In genomic region chr13:101624981-101625380, GRCh38 we compare ENCODE assay signal across 11 cellular contexts.
DNase-seq lines count a peak whose midpoint lies in the region; ATAC-seq, FAIRE-seq and TF ChIP-seq lines count a peak whose summit lies in the region.
"Had no signal": no experiment of that assay in that cellular context is flagged by ENCODE, and none has a peak within 500 bp of the region (broad histone marks: within the 10 kb centered on the region; RNA-seq: fewer than 3 reads in every experiment).

No MANE protein-coding gene starts in this region.

- TF ChIP-seq POLR2A in vagina (IDR thresholded peaks at IDR 0.05), result no peak

- H3K36me3 Mint-ChIP-seq in CD4-positive, alpha-beta memory T cell, result no peaks in the 10 kb centered on the region
- peaks cover 0 to 2% (median 0%) of the 10 kb centered on the region in 5 donors for H3K36me3 Mint-ChIP-seq in naive thymus-derived CD4-positive, alpha-beta T cell

- peak overlapping the region; percentile 23 to 90 (median 63) for H3K27ac Mint-ChIP-seq in CD4-positive, alpha-beta memory T cell
- H3K27ac Mint-ChIP-seq in naive thymus-derived CD4-positive, alpha-beta T cell, result peak overlapping the region in 8 of 9 donors; percentile 72 to 94 (median 86)

- ATAC-seq in GM18868 (IDR thresholded peaks at IDR 0.05; ENCODE audit: unreplicated experiment) (peak; percentile 25), HG03159 (IDR thresholded peaks at IDR 0.05; ENCODE audit: unreplicated experiment) (no peak)
- ATAC-seq in naive thymus-derived CD4-positive, alpha-beta T cell, result peak; percentile 10

- FAIRE-seq in GM19239 (lab: Jason Lieb, UNC), result no peak

- no peaks in the 10 kb centered on the region for H3K9me3 ChIP-seq in CD4-positive, alpha-beta memory T cell (ENCODE audit: control insufficient read depth in 1 of 2, low read length in 2 of 2)
- H3K9me3 ChIP-seq in naive thymus-derived CD4-positive, alpha-beta T cell (ENCODE audit: control insufficient read depth in 2 of 3, low read length in 3 of 3), result no peaks in the 10 kb centered on the region
- no peaks in the 10 kb centered on the region for H3K9me3 ChIP-seq in vagina
- H3K9me3 ChIP-seq: adrenal gland, tibial nerve had no signal

- H3K4me1 ChIP-seq in CD4-positive, alpha-beta memory T cell (ENCODE audit: insufficient read depth, low read length), result peaks cover 33% of the 10 kb centered on the region
- H3K4me1 ChIP-seq in naive thymus-derived CD4-positive, alpha-beta T cell (ENCODE audit: control insufficient read depth in 2 of 2, insufficient read depth in 2 of 2, low read length in 2 of 2), result peaks cover 29 to 33% of the 10 kb centered on the region in 2 donors
- peaks cover 6% of the 10 kb centered on the region for H3K4me1 ChIP-seq in vagina

- peaks cover 19 to 44% (median 33%) of the 10 kb centered on the region in 4 donors for H3K4me1 Mint-ChIP-seq in CD4-positive, alpha-beta memory T cell
- H3K4me1 Mint-ChIP-seq in naive thymus-derived CD4-positive, alpha-beta T cell, result peaks cover 9 to 49% (median 48%) of the 10 kb centered on the region in 7 donors

- peak overlapping the region in 2 of 8 donors; percentile 31 to 39 for H3K4me3 Mint-ChIP-seq in CD4-positive, alpha-beta memory T cell
- H3K4me3 Mint-ChIP-seq in naive thymus-derived CD4-positive, alpha-beta T cell, result peak overlapping the region in 8 of 10 donors; percentile 21 to 83 (median 78)

- DNase-seq in CD4-positive, alpha-beta memory T cell, result peak in 1 of 5 donors; percentile 8
- DNase-seq in NCI-H748 treated with DMSO at 0.1 percent for 48 hours (lab: John Stamatoyannopoulos, UW) (peak; percentile 66), vagina (ENCODE audit: extremely low spot score in 2 of 2) (no peak), GM19239 (ENCODE audit: insufficient read length, low spot score) (no peak)
- peak in 2 of 9 donors; percentile 17 to 30 for DNase-seq in naive thymus-derived CD4-positive, alpha-beta T cell
- DNase-seq: activated CD4-positive, alpha-beta T cell treated with anti-CD3 and anti-CD28 coated beads for 4 hours; adrenal gland; NCI-H226 had no signal

- intact Hi-C loops in CD4-positive, alpha-beta memory T cell (cut with micrococcal nuclease), result loop anchor here (5.0 kb wide), 1 partner anchor 103 kb away; no protein-coding TSS in a partner anchor
- intact Hi-C loops in naive thymus-derived CD4-positive, alpha-beta T cell (cut with micrococcal nuclease), result loop anchor here (2.0 to 10.0 kb wide), 8 partner anchors 14 to 1968 kb away; partner anchors contain the start of genes TMTC4 (in 2 of the 2), ERCC5 (in 1 of the 2) and TPP2 (in 1 of the 2)
- intact Hi-C loops in vagina (cut with DNase I), result no loop called here

- CTCF ChIA-PET in CD4-positive, alpha-beta memory T cell (lab: Charles Lee; ENCODE audit: partially characterized antibody), result no interaction called here
- CTCF ChIA-PET in naive thymus-derived CD4-positive, alpha-beta T cell (lab: Charles Lee), result no interaction called here

- POLR2A ChIA-PET in CD4-positive, alpha-beta memory T cell (lab: Charles Lee; ENCODE audit: partially characterized antibody), result no interaction called here
- POLR2A ChIA-PET in naive thymus-derived CD4-positive, alpha-beta T cell (lab: Charles Lee), result interaction anchor here (0.7 to 1.2 kb wide), 2 partner anchors 1221 to 1440 kb away, joined by 5 to 7 read pairs; partner anchors contain the start of gene ERCC5

- H3K27me3 ChIP-seq in CD4-positive, alpha-beta memory T cell (ENCODE audit: insufficient read depth, low read length), result no peaks in the 10 kb centered on the region
- no peaks in the 10 kb centered on the region for H3K27me3 ChIP-seq in naive thymus-derived CD4-positive, alpha-beta T cell (ENCODE audit: control insufficient read depth in 2 of 2, insufficient read depth in 2 of 2, low read length in 2 of 2)
- no peaks in the 10 kb centered on the region for H3K27me3 ChIP-seq in vagina
- H3K27me3 ChIP-seq: adrenal gland, tibial nerve had no signal

- H3K36me3 ChIP-seq in CD4-positive, alpha-beta memory T cell (ENCODE audit: insufficient read depth, low read length), result no peaks in the 10 kb centered on the region
- no peaks in the 10 kb centered on the region for H3K36me3 ChIP-seq in naive thymus-derived CD4-positive, alpha-beta T cell (ENCODE audit: control insufficient read depth in 2 of 3, insufficient read depth in 3 of 3, low read length in 3 of 3)
- no peaks in the 10 kb centered on the region for H3K36me3 ChIP-seq in vagina
- H3K36me3 ChIP-seq: adrenal gland, tibial nerve had no signal

- H3K27ac ChIP-seq in CD4-positive, alpha-beta memory T cell (ENCODE audit: low read depth, low read length), result no peak overlapping the region
- no peak overlapping the region for H3K27ac ChIP-seq in naive thymus-derived CD4-positive, alpha-beta T cell (ENCODE audit: low read depth, low read length)
- no peak overlapping the region for H3K27ac ChIP-seq in vagina
- H3K27ac ChIP-seq: adrenal gland had no signal

- H3K27me3 Mint-ChIP-seq in CD4-positive, alpha-beta memory T cell, result no peaks in the 10 kb centered on the region
- H3K27me3 Mint-ChIP-seq in naive thymus-derived CD4-positive, alpha-beta T cell, result peaks cover 0 to 21% (median 0%) of the 10 kb centered on the region in 5 donors

- no peak for TF ChIP-seq CTCF in vagina (IDR thresholded peaks at IDR 0.05)

- H3K4me3 ChIP-seq in CD4-positive, alpha-beta memory T cell (ENCODE audit: low read length in 2 of 2), result no peak overlapping the region
- no peak overlapping the region for H3K4me3 ChIP-seq in naive thymus-derived CD4-positive, alpha-beta T cell (ENCODE audit: low read length)
- no peak overlapping the region for H3K4me3 ChIP-seq in vagina
- H3K4me3 ChIP-seq: adrenal gland, tibial nerve had no signal

- no peaks in the 10 kb centered on the region for H3K9me3 Mint-ChIP-seq in CD4-positive, alpha-beta memory T cell
- H3K9me3 Mint-ChIP-seq in naive thymus-derived CD4-positive, alpha-beta T cell, result no peaks in the 10 kb centered on the region
